1 cellular context compared by ENCODE assay signal in genomic region chr9:33167084-33167948, GRCh38.
TF ChIP-seq lines count a peak whose summit lies in the region.

TSS of gene B4GALT1 (minus strand) at chr9:33167336. CDS start at chr9:33167169, 167 bp downstream.

TF ChIP-seq in HepG2, 621 proteins besides CTCF, POLR2A, EP300 and RAD21 (continued from another document and continues in another):
- no peak for TF ChIP-seq HNF1A (IDR thresholded peaks at IDR 0.05; ENCODE audit: low read depth)
- peak; percentile 42; the same call in 1 of the 2 replicates for TF ChIP-seq HNF1A (CRISPR knock-in tag; IDR thresholded peaks at IDR 0.05; ENCODE audit: borderline replicate concordance)
- peak; percentile 44; the same call in 1 of the 2 replicates for TF ChIP-seq SIN3A (IDR thresholded peaks at IDR 0.05; ENCODE audit: borderline replicate concordance, low read depth, low read length)
- peak; percentile 83; the same call in 1 of the 2 replicates for TF ChIP-seq ZMAT3 (CRISPR knock-in tag; conservative IDR thresholded peaks at IDR 0.05)
- TF ChIP-seq ZNF430 (CRISPR knock-in tag; IDR thresholded peaks at IDR 0.05): peak; percentile 62
- TF ChIP-seq ZNF891 (CRISPR knock-in tag; IDR thresholded peaks at IDR 0.05): peak; percentile 66; the same call in 1 of the 2 replicates
- TF ChIP-seq NFIB (CRISPR knock-in tag; IDR thresholded peaks at IDR 0.05; ENCODE audit: borderline replicate concordance): 0 out of 2 replicates have a peak, but pooled peaks have one; percentile 21
- no peak for TF ChIP-seq ZFP90 (CRISPR knock-in tag; IDR thresholded peaks at IDR 0.05; ENCODE audit: borderline replicate concordance)
- no peak for TF ChIP-seq ZBTB33 (CRISPR knock-in tag; IDR thresholded peaks at IDR 0.05)
- 0 out of 2 replicates have a peak, but pooled peaks have one; percentile 54 for TF ChIP-seq ZSCAN12 (CRISPR knock-in tag; IDR thresholded peaks at IDR 0.05)
- TF ChIP-seq BATF2 (CRISPR knock-in tag; IDR thresholded peaks at IDR 0.05): peak; percentile 3
- TF ChIP-seq NONO (IDR thresholded peaks at IDR 0.05): no peak
- peak; percentile 19; the same call in 1 of the 2 replicates for TF ChIP-seq NONO (CRISPR knock-in tag; conservative IDR thresholded peaks at IDR 0.05)
- no peak for TF ChIP-seq PHF5A (CRISPR knock-in tag; IDR thresholded peaks at IDR 0.05; ENCODE audit: low read depth, unreplicated experiment)
- TF ChIP-seq CREB1 (IDR thresholded peaks at IDR 0.05): no peak
- TF ChIP-seq CREB1 (CRISPR knock-in tag; IDR thresholded peaks at IDR 0.05): no peak
- TF ChIP-seq SYNCRIP (IDR thresholded peaks at IDR 0.05; ENCODE audit: insufficient read depth, low read depth, low read length): no peak
- TF ChIP-seq ZNF775 (CRISPR knock-in tag; IDR thresholded peaks at IDR 0.05; ENCODE audit: borderline replicate concordance): 0 out of 2 replicates have a peak, but pooled peaks have one; percentile 2
- 0 out of 2 replicates have a peak, but pooled peaks have one; percentile 18 for TF ChIP-seq PITX1 (CRISPR knock-in tag; IDR thresholded peaks at IDR 0.05)
- TF ChIP-seq POLR2G (IDR thresholded peaks at IDR 0.05; ENCODE audit: low read depth, low read length): peak; percentile 74
- peak; percentile 24; the same call in 1 of the 2 replicates for TF ChIP-seq BCL6 (CRISPR knock-in tag; IDR thresholded peaks at IDR 0.05)
- peak; percentile 22; the same call in 1 of the 2 replicates for TF ChIP-seq FOXA3 (CRISPR knock-in tag; IDR thresholded peaks at IDR 0.05)
- TF ChIP-seq ZNF777 (CRISPR knock-in tag; IDR thresholded peaks at IDR 0.05): peak; percentile 89
- peak; percentile 51 for TF ChIP-seq PAXIP1 (CRISPR knock-in tag; conservative IDR thresholded peaks at IDR 0.05)
- no peak for TF ChIP-seq ZNF496 (CRISPR knock-in tag; IDR thresholded peaks at IDR 0.05; ENCODE audit: insufficient replicate concordance)
- TF ChIP-seq PLSCR1 (CRISPR knock-in tag; IDR thresholded peaks at IDR 0.05; ENCODE audit: borderline replicate concordance): 0 out of 2 replicates have a peak, but pooled peaks have one; percentile 44
- TF ChIP-seq ZNF614 (CRISPR knock-in tag; IDR thresholded peaks at IDR 0.05; ENCODE audit: borderline replicate concordance): 0 out of 2 replicates have a peak, but pooled peaks have one; percentile 19
- peak; percentile 75 for TF ChIP-seq SP4 (CRISPR knock-in tag; IDR thresholded peaks at IDR 0.05)
- TF ChIP-seq ZNF318 (CRISPR knock-in tag; IDR thresholded peaks at IDR 0.05): peak; percentile 86; the same call in 1 of the 2 replicates
- peak; percentile 46 for TF ChIP-seq PHF20 (CRISPR knock-in tag; IDR thresholded peaks at IDR 0.05)
- TF ChIP-seq ZIK1 (CRISPR knock-in tag; IDR thresholded peaks at IDR 0.05; ENCODE audit: borderline replicate concordance, low read depth): peak; percentile 61; the same call in 1 of the 2 replicates
- TF ChIP-seq RARG (CRISPR knock-in tag; IDR thresholded peaks at IDR 0.05; ENCODE audit: low read depth): no peak
- TF ChIP-seq MAF1 (CRISPR knock-in tag; IDR thresholded peaks at IDR 0.05; ENCODE audit: borderline replicate concordance): peak; percentile 48; the same call in 1 of the 2 replicates
- TF ChIP-seq CBX5 (CRISPR knock-in tag; IDR thresholded peaks at IDR 0.05; ENCODE audit: borderline replicate concordance): peak; percentile 53; the same call in 1 of the 2 replicates
- 0 out of 2 replicates have a peak, but pooled peaks have one; percentile 24 for TF ChIP-seq ZBTB2 (CRISPR knock-in tag; IDR thresholded peaks at IDR 0.05; ENCODE audit: low read depth)
- peak; percentile 81 for TF ChIP-seq SRY (CRISPR knock-in tag; IDR thresholded peaks at IDR 0.05)
- no peak for TF ChIP-seq HNRNPL (IDR thresholded peaks at IDR 0.05; ENCODE audit: low read depth, low read length)
- TF ChIP-seq NRL (CRISPR knock-in tag; IDR thresholded peaks at IDR 0.05; ENCODE audit: borderline replicate concordance): peak; percentile 81; the same call in 1 of the 2 replicates
- peak; percentile 83; the same call in 1 of the 2 replicates for TF ChIP-seq ZNF589 (CRISPR knock-in tag; conservative IDR thresholded peaks at IDR 0.05)
- TF ChIP-seq MYC (CRISPR knock-in tag; IDR thresholded peaks at IDR 0.05; ENCODE audit: borderline replicate concordance): peak; percentile 70; the same call in 1 of the 2 replicates
- TF ChIP-seq MEIS2 (CRISPR knock-in tag; IDR thresholded peaks at IDR 0.05): no peak
